In genomic region chr11:93849751-93850584, GRCh38 we compare ENCODE assay signal across 8 cellular contexts. TPM values are rescaled to one million over a fixed set of nuclear protein-coding genes. Genes with fewer than 3 reads are reported as not detected.
DNase-seq lines count a peak whose midpoint lies in the region; ATAC-seq, FAIRE-seq and TF ChIP-seq lines count a peak whose summit lies in the region.

No MANE protein-coding gene starts in this region.

- FAIRE-seq in GM19239 (lab: Jason Lieb, UNC) = no peak

- H3K27me3 ChIP-seq in HUES64 (ENCODE audit: insufficient read depth, low read length) (peaks cover 6% of the 10 kb centered on the region), WERI-Rb-1 (ENCODE audit: insufficient read depth, low read depth, severe bottlenecking) (no peaks in the 10 kb centered on the region), left ventricle myocardium inferior (ENCODE audit: low read depth) (no peaks in the 10 kb centered on the region), skeletal muscle tissue (ENCODE audit: control insufficient read depth in 3 of 3, insufficient read depth in 3 of 3, low read length in 3 of 3) (peaks cover 0 to 3% (median 0%) of the 10 kb centered on the region in 3 donors)

- intact Hi-C loops in left ventricle myocardium inferior (cut with micrococcal nuclease) = no loop called here

- H3K27ac ChIP-seq in HUES64 (ENCODE audit: low read depth, low read length) (no peak overlapping the region), WERI-Rb-1 (peak overlapping the region; percentile 45), left ventricle myocardium inferior (replicated peaks) (no peak overlapping the region), skeletal muscle tissue (ENCODE audit: low read depth, low read length) (no peak overlapping the region)

- DNase-seq in WERI-Rb-1 = peak; percentile 56
- peak; percentile 22 for DNase-seq in left ventricle myocardium inferior
- DNase-seq in GM19239 (ENCODE audit: insufficient read length, low spot score) = no peak
- DNase-seq in activated naive CD4-positive, alpha-beta T cell treated with anti-CD3 and anti-CD28 coated beads, Interleukin-2, amount 50 U/mL, for 16 hours = no peak

- ATAC-seq in HG03139 (IDR thresholded peaks at IDR 0.05; ENCODE audit: unreplicated experiment) (no peak), GM18517 (IDR thresholded peaks at IDR 0.05; ENCODE audit: unreplicated experiment) (no peak)

- H3K4me3 ChIP-seq in HUES64 (ENCODE audit: low read length) (peak overlapping the region; percentile 47), WERI-Rb-1 (ENCODE audit: low read depth, low read length) (peak overlapping the region; percentile 62), left ventricle myocardium inferior (peak overlapping the region; percentile 68), skeletal muscle tissue (ENCODE audit: low read length in 3 of 3) (peak overlapping the region; percentile 48 to 63 (median 51))

- H3K9me3 ChIP-seq in HUES64 (ENCODE audit: insufficient read depth, low read depth, low read length) (no peaks in the 10 kb centered on the region), WERI-Rb-1 (ENCODE audit: severe bottlenecking) (no peaks in the 10 kb centered on the region), left ventricle myocardium inferior (replicated peaks) (no peaks in the 10 kb centered on the region), skeletal muscle tissue (ENCODE audit: control insufficient read depth in 3 of 3, low read length in 3 of 3) (no peaks in the 10 kb centered on the region)

- H3K9ac ChIP-seq in HUES64 (ENCODE audit: low read depth, low read length) = peak overlapping the region; percentile 61
- peak overlapping the region; percentile 43 to 59 (median 54) for H3K9ac ChIP-seq in skeletal muscle tissue (ENCODE audit: low read depth in 1 of 3, low read length in 3 of 3)

- 0 out of 2 replicates have a peak, but pooled peaks cover 6% of the 10 kb centered on the region for H3K4me1 ChIP-seq in HUES64 (ENCODE audit: insufficient read depth, low read length)
- peaks cover 7% of the 10 kb centered on the region for H3K4me1 ChIP-seq in left ventricle myocardium inferior
- peaks cover 0 to 4% (median 0%) of the 10 kb centered on the region in 3 donors for H3K4me1 ChIP-seq in skeletal muscle tissue (ENCODE audit: control insufficient read depth in 3 of 3, insufficient read depth in 3 of 3, low read length in 3 of 3)

- WGBS in HUES64 = 56% methylated on average over 66 of the region's 66 CpGs

- no peak for TF ChIP-seq CTCF in WERI-Rb-1 (IDR thresholded peaks at IDR 0.05; ENCODE audit: low read depth, low read length)
- no peak for TF ChIP-seq CTCF in left ventricle myocardium inferior (IDR thresholded peaks at IDR 0.05; ENCODE audit: borderline replicate concordance)

- H3K36me3 ChIP-seq in HUES64 (ENCODE audit: insufficient read depth, low read length) = no peaks in the 10 kb centered on the region
- no peaks in the 10 kb centered on the region for H3K36me3 ChIP-seq in WERI-Rb-1
- H3K36me3 ChIP-seq in left ventricle myocardium inferior = no peaks in the 10 kb centered on the region
- H3K36me3 ChIP-seq in skeletal muscle tissue (ENCODE audit: control insufficient read depth in 3 of 3, insufficient read depth in 3 of 3, low read length in 3 of 3) = no peaks in the 10 kb centered on the region

RNA-seq across cellular contexts. Expression of gene VSTM5, which starts 0.5 kb away (rescaled TPM):
- 0.15 TPM for polyA plus RNA-seq in HUES64 (2013, experiment 1 of 2)
- polyA plus RNA-seq in HUES64 (2013, experiment 2 of 2) = not detected
- not detected for total RNA-seq in left ventricle myocardium inferior
- total RNA-seq in skeletal muscle tissue = not detected

Comparison
In these comparisons a context has a peak if more than half of its experiments do, and no peak if none do; other contexts are left out.
1. DNase-seq: peak in WERI-Rb-1 (single experiment) and left ventricle myocardium inferior (single experiment); none in GM19239 (single experiment) and activated naive CD4-positive, alpha-beta T cell treated with anti-CD3 and anti-CD28 coated beads, Interleukin-2, amount 50 U/mL, for 16 hours (single experiment).
2. Peak in every context shown above with its lines, with median percentiles within 50 percentile points of each other: H3K4me3 ChIP-seq.